In genomic region chr20:52783769-52784168, GRCh38 we compare ENCODE assay signal across 9 cellular contexts.
DNase-seq lines count a peak whose midpoint lies in the region; ATAC-seq and TF ChIP-seq lines count a peak whose summit lies in the region.
"Had no signal": no experiment of that assay in that cellular context is flagged by ENCODE, and none has a peak within 500 bp of the region (broad histone marks: within the 10 kb centered on the region; RNA-seq: fewer than 3 reads in every experiment).

No MANE protein-coding gene starts in this region.

- no peaks in the 10 kb centered on the region for H3K4me1 Mint-ChIP-seq in CD8-positive, alpha-beta memory T cell
- H3K4me1 Mint-ChIP-seq: CD4-positive, CD25-positive, alpha-beta regulatory T cell had no signal

- no peak overlapping the region for H3K4me3 ChIP-seq in PC-9
- H3K4me3 ChIP-seq in fibroblast of villous mesenchyme (ENCODE audit: low read depth, low read length) = no peak overlapping the region
- no peak overlapping the region for H3K4me3 ChIP-seq in CD8-positive, alpha-beta memory T cell (ENCODE audit: low read length)

- H3K9me3 ChIP-seq in PC-9 (ENCODE audit: insufficient read depth, low read depth) = no peaks in the 10 kb centered on the region
- no peaks in the 10 kb centered on the region for H3K9me3 ChIP-seq in CD8-positive, alpha-beta memory T cell (ENCODE audit: low read length)

- H3K9me2 ChIP-seq in PC-9 (ENCODE audit: insufficient read depth) = no peaks in the 10 kb centered on the region

- no peaks in the 10 kb centered on the region for H3F3A ChIP-seq in PC-9 (ENCODE audit: insufficient read depth, low read depth)

- H3K27me3 Mint-ChIP-seq in CD8-positive, alpha-beta memory T cell = peaks cover 4 to 23% of the 10 kb centered on the region in 2 donors

- H3K4me1 ChIP-seq in PC-9 (replicated peaks; ENCODE audit: insufficient read depth) = no peaks in the 10 kb centered on the region
- no peaks in the 10 kb centered on the region for H3K4me1 ChIP-seq in CD8-positive, alpha-beta memory T cell (ENCODE audit: insufficient read depth, low read length)

- no peak overlapping the region for H3K27ac ChIP-seq in PC-9
- no peak overlapping the region for H3K27ac ChIP-seq in CD8-positive, alpha-beta memory T cell (ENCODE audit: low read depth, low read length)

- intact Hi-C loops in PC-9 (cut with micrococcal nuclease; ENCODE audit: unreplicated experiment) = no loop called here

- no peak overlapping the region for H2AFZ ChIP-seq in PC-9

- H3K4me2 ChIP-seq in PC-9 = no peak overlapping the region

- H3K9me3 Mint-ChIP-seq in CD8-positive, alpha-beta memory T cell = peaks cover 0 to 6% (median 2%) of the 10 kb centered on the region in 5 donors

- POLR2A ChIA-PET in PC-9 (lab: Charles Lee; ENCODE audit: unreplicated experiment) = no interaction called here
- POLR2A ChIA-PET in CD8-positive, alpha-beta memory T cell (lab: Charles Lee) = no interaction called here

- ATAC-seq in GM18868 (IDR thresholded peaks at IDR 0.05; ENCODE audit: unreplicated experiment) = no peak

- CTCF ChIA-PET in PC-9 (lab: Charles Lee) = no interaction called here
- CTCF ChIA-PET in CD8-positive, alpha-beta memory T cell (lab: Charles Lee) = no interaction called here

- DNase-seq in activated effector memory CD4-positive, alpha-beta T cell treated with anti-CD3 and anti-CD28 coated beads, Interleukin-2, amount 50 U/mL, for 16 hours = peak; percentile 67
- DNase-seq in activated effector memory CD4-positive, alpha-beta T cell treated with Interleukin-2 at 50 U/mL for 16 hours = no peak
- DNase-seq in PC-9 (no peak), fibroblast of villous mesenchyme (ENCODE audit: low read depth) (no peak), foreskin melanocyte (no peak)
- peak; percentile 0 to 23 for DNase-seq in stimulated activated CD8-positive, alpha-beta memory T cell treated with anti-CD3 and anti-CD28 coated beads, Interleukin-2, amount 100 ng/mL, for 48 hours (ENCODE audit: low read depth in 2 of 2)
- DNase-seq in CD8-positive, alpha-beta memory T cell = no peak

- BruUV-seq in PC-9 (replicated peaks; lab: Mats Ljungman, UMichigan) = no TSS peak

- H3K36me3 ChIP-seq in PC-9 (ENCODE audit: low read depth) = no peaks in the 10 kb centered on the region
- no peaks in the 10 kb centered on the region for H3K36me3 ChIP-seq in CD8-positive, alpha-beta memory T cell (ENCODE audit: insufficient read depth, low read length)

- H3K27me3 ChIP-seq in PC-9 (ENCODE audit: insufficient read depth, low read depth) = peaks cover 26% of the 10 kb centered on the region
- H3K27me3 ChIP-seq in CD8-positive, alpha-beta memory T cell (ENCODE audit: insufficient read depth, low read length, poor library complexity, severe bottlenecking) = peaks cover 5% of the 10 kb centered on the region

- TF ChIP-seq CTCF in PC-9 (conservative IDR thresholded peaks at IDR 0.05) (peak; percentile 53; the same call in 1 of the 2 replicates), fibroblast of villous mesenchyme (IDR thresholded peaks at IDR 0.05; ENCODE audit: insufficient read depth, low read depth, low read length) (peak; percentile 18)

- H3K4me3 Mint-ChIP-seq in CD8-positive, alpha-beta memory T cell = no peak overlapping the region
- H3K4me3 Mint-ChIP-seq: CD4-positive, CD25-positive, alpha-beta regulatory T cell had no signal

- no peak overlapping the region for H3K27ac Mint-ChIP-seq in CD8-positive, alpha-beta memory T cell
- H3K27ac Mint-ChIP-seq: CD4-positive, CD25-positive, alpha-beta regulatory T cell had no signal

- H3K36me3 Mint-ChIP-seq in CD8-positive, alpha-beta memory T cell = no peaks in the 10 kb centered on the region
- H3K36me3 Mint-ChIP-seq: CD4-positive, CD25-positive, alpha-beta regulatory T cell had no signal

- no peaks in the 10 kb centered on the region for H3K79me2 ChIP-seq in PC-9 (ENCODE audit: low read depth)

- H4K20me1 ChIP-seq in PC-9 (ENCODE audit: insufficient read depth) = peaks cover 5% of the 10 kb centered on the region; the same call in 1 of the 2 replicates

Comparison
In these comparisons a context has a peak if more than half of its experiments do, and no peak if none do; other contexts are left out.
1. DNase-seq: peak in activated effector memory CD4-positive, alpha-beta T cell treated with anti-CD3 and anti-CD28 coated beads, Interleukin-2, amount 50 U/mL, for 16 hours (single experiment) and stimulated activated CD8-positive, alpha-beta memory T cell treated with anti-CD3 and anti-CD28 coated beads, Interleukin-2, amount 100 ng/mL, for 48 hours (2 of 2); none in activated effector memory CD4-positive, alpha-beta T cell treated with Interleukin-2 at 50 U/mL for 16 hours (single experiment), PC-9 (0 of 2), fibroblast of villous mesenchyme (single experiment), foreskin melanocyte (single experiment) and CD8-positive, alpha-beta memory T cell (0 of 5).